In genomic region chr14:51462182-51462581, GRCh38 we compare ENCODE assay signal across 14 cellular contexts.
"Had no signal": no experiment of that assay in that cellular context is flagged by ENCODE, and none has a peak within 500 bp of the region (broad histone marks: within the 10 kb centered on the region; RNA-seq: fewer than 3 reads in every experiment).

No MANE protein-coding gene starts in this region.

- H3K27ac ChIP-seq: dorsolateral prefrontal cortex, upper lobe of right lung had no signal

- ATAC-seq: natural killer cell treated with Interleukin-12 subunit alpha and Interleukin-12 subunit beta and Interleukin-15 and Interleukin-18, amount 100 ng/mL, for 72 hours; sciatic nerve; upper lobe of right lung had no signal

- H3K27ac Mint-ChIP-seq: activated CD4-positive, alpha-beta memory T cell treated with anti-CD3 and anti-CD28 coated beads for 36 hours; activated naive CD8-positive, alpha-beta T cell treated with anti-CD3 and anti-CD28 coated beads, Interleukin-2, amount 10 ng/mL, durations not matched to agents 7 days and 5 days; natural killer cell treated with Interleukin-12 subunit alpha and Interleukin-12 subunit beta and Interleukin-15 and Interleukin-18, amount 100 ng/mL, for 72 hours; progenitor cell of endocrine pancreas had no signal

- H3K4me3 ChIP-seq: dorsolateral prefrontal cortex, upper lobe of right lung had no signal

- H3K4me1 ChIP-seq: upper lobe of right lung had no signal

- H3K9me3 Mint-ChIP-seq: activated CD4-positive, alpha-beta memory T cell treated with anti-CD3 and anti-CD28 coated beads for 36 hours; natural killer cell treated with Interleukin-12 subunit alpha and Interleukin-12 subunit beta and Interleukin-15 and Interleukin-18, amount 100 ng/mL, for 72 hours had no signal

- H3K9me3 ChIP-seq: upper lobe of right lung had no signal

- DNase-seq: activated CD4-positive, alpha-beta memory T cell treated with anti-CD3 and anti-CD28 coated beads for 36 hours; activated CD4-positive, alpha-beta T cell treated with anti-CD3 and anti-CD28 coated beads for 1 hour; activated naive CD8-positive, alpha-beta T cell treated with anti-CD3 and anti-CD28 coated beads, Interleukin-2, amount 10 ng/mL, durations not matched to agents 7 days and 5 days; anterior cingulate cortex; dorsolateral prefrontal cortex; hippocampal formation; nucleus accumbens; stimulated activated CD4-positive, alpha-beta T cell treated with anti-CD3 and anti-CD28 coated beads, Interleukin-2, amount 100 ng/mL, for 48 hours; stimulated activated naive CD4-positive, alpha-beta T cell treated with Interleukin-2 at 50 U/mL for 16 hours; T-helper 9 cell; upper lobe of right lung had no signal

- H3K27me3 ChIP-seq: dorsolateral prefrontal cortex, upper lobe of right lung had no signal

- H3K4me3 Mint-ChIP-seq: activated CD4-positive, alpha-beta memory T cell treated with anti-CD3 and anti-CD28 coated beads for 36 hours; activated naive CD8-positive, alpha-beta T cell treated with anti-CD3 and anti-CD28 coated beads, Interleukin-2, amount 10 ng/mL, durations not matched to agents 7 days and 5 days; natural killer cell treated with Interleukin-12 subunit alpha and Interleukin-12 subunit beta and Interleukin-15 and Interleukin-18, amount 100 ng/mL, for 72 hours had no signal

- H3K27me3 Mint-ChIP-seq: activated CD4-positive, alpha-beta memory T cell treated with anti-CD3 and anti-CD28 coated beads for 36 hours; progenitor cell of endocrine pancreas had no signal

- H3K36me3 Mint-ChIP-seq: activated CD4-positive, alpha-beta memory T cell treated with anti-CD3 and anti-CD28 coated beads for 36 hours; activated naive CD8-positive, alpha-beta T cell treated with anti-CD3 and anti-CD28 coated beads, Interleukin-2, amount 10 ng/mL, durations not matched to agents 7 days and 5 days; natural killer cell treated with Interleukin-12 subunit alpha and Interleukin-12 subunit beta and Interleukin-15 and Interleukin-18, amount 100 ng/mL, for 72 hours had no signal

- H3K36me3 ChIP-seq: upper lobe of right lung had no signal

- H3K4me1 Mint-ChIP-seq: activated naive CD8-positive, alpha-beta T cell treated with anti-CD3 and anti-CD28 coated beads, Interleukin-2, amount 10 ng/mL, durations not matched to agents 7 days and 5 days had no signal
